In the genomic region with DNA sequence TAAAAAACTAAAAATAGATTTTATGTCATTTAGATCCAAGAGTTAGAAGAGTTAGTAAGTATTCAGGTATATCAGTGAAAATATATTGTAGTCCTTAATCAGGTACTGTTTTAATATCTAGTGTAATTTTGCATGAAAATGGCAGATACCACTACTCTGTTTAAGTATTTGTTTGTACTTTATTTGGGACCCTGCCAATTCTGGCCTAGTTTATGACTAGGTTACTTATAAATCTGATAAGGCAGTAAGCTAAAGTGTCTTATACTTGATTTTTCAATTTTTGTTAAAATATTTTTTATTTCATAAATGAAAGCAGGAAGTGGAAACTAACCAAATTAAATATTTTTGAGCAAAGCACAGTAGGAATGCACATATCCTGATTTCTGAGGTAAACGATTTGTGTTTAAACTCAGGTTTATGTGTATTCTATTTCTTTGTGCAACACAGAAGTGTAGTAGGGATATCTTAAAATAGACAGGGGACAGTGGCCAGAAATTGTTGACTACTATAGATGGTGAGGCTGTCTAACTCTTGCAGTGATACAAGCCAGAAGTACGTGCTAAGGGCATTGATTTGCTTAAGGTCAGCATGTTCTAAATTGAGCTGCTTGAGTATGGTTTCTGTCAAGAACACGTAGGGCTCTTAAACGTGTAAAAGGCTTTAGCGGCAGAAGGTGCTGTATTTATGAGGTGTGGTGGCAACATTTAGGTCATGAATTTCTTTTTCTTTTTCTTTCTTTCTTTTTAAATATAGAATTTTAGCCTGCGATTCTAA, we compare ENCODE assay signal across 10 cellular contexts. TPM values are rescaled to one million over a fixed set of nuclear protein-coding genes. Genes with fewer than 3 reads are reported as not detected.
DNase-seq lines count a peak whose midpoint lies in the region; ATAC-seq and TF ChIP-seq lines count a peak whose summit lies in the region.
"Had no signal": no experiment of that assay in that cellular context is flagged by ENCODE, and none has a peak within 500 bp of the region (broad histone marks: within the 10 kb centered on the region; RNA-seq: fewer than 3 reads in every experiment).

No MANE protein-coding gene starts in this region.

- H2BK15ac ChIP-seq in H9 (ENCODE audit: low read depth, low read length): no peak overlapping the region

- no peaks in the 10 kb centered on the region for H3K9me2 ChIP-seq in PC-3 (replicated peaks; ENCODE audit: low read length)

- H4K8ac ChIP-seq in H9 (replicated peaks; ENCODE audit: insufficient read length, low read depth, low read length): no peak overlapping the region

- H4K91ac ChIP-seq in H9 (ENCODE audit: insufficient read length, low read depth, low read length): no peak overlapping the region

- no peak overlapping the region for H3K14ac ChIP-seq in H9 (ENCODE audit: insufficient read depth, low read length)

- H3K23me2 ChIP-seq in H9 (ENCODE audit: insufficient read length, low read depth, low read length, poor library complexity, severe bottlenecking): no peaks in the 10 kb centered on the region

- H3K79me2 ChIP-seq in H9 (ENCODE audit: insufficient read depth, low read length) (no peaks in the 10 kb centered on the region), PC-3 (ENCODE audit: low read length) (peaks cover 55% of the 10 kb centered on the region)

- H4K20me1 ChIP-seq in H9 (ENCODE audit: control insufficient read depth, insufficient read depth, insufficient read length) (no peaks in the 10 kb centered on the region), PC-3 (ENCODE audit: low read length) (no peaks in the 10 kb centered on the region)

- H3K4me3 Mint-ChIP-seq in H9: no peak overlapping the region
- H3K4me3 Mint-ChIP-seq: neural crest cell; T-helper 2 cell treated with Interferon-gamma antibody and Interleukin-4, amounts not matched to agents 5 μg/mL and 100 μg/mL, for 36 hours had no signal

- H3K36me3 ChIP-seq in PC-3 (ENCODE audit: low read depth, low read length): no peaks in the 10 kb centered on the region; the same call in 1 of the 2 replicates
- no peaks in the 10 kb centered on the region for H3K36me3 ChIP-seq in adrenal gland (replicated peaks in 1 of 2)

- H2AK5ac ChIP-seq in H9 (ENCODE audit: insufficient read length, low read length): no peak overlapping the region

- no peak overlapping the region for H3T11ph ChIP-seq in H9 (ENCODE audit: low read length)

- peak; percentile 93 for ATAC-seq in GM18499 (IDR thresholded peaks at IDR 0.05; ENCODE audit: insufficient read depth, unreplicated experiment)
- no peak for ATAC-seq in PC-3

- H3K4me1 Mint-ChIP-seq in H9: no peaks in the 10 kb centered on the region

- H3K9me3 Mint-ChIP-seq in H9: no peaks in the 10 kb centered on the region
- H3K9me3 Mint-ChIP-seq: neural crest cell; T-helper 2 cell treated with Interferon-gamma antibody and Interleukin-4, amounts not matched to agents 5 μg/mL and 100 μg/mL, for 36 hours had no signal

- H3K23ac ChIP-seq in H9 (ENCODE audit: insufficient read length, low read depth, low read length): peak overlapping the region; percentile 91

- H3K27ac ChIP-seq in H9 (ENCODE audit: insufficient read length, low read depth, low read length) (no peak overlapping the region), PC-3 (ENCODE audit: low read length) (no peak overlapping the region), adrenal gland (peak overlapping the region in 1 of 5 donors; percentile 24)

- no peak overlapping the region for H3K4ac ChIP-seq in H9 (ENCODE audit: low read depth, low read length)

- H3K27me3 ChIP-seq in H9 (ENCODE audit: insufficient read depth, low read length) (no peaks in the 10 kb centered on the region), PC-3 (ENCODE audit: low read length) (no peaks in the 10 kb centered on the region), adrenal gland (no peaks in the 10 kb centered on the region)

- BruUV-seq in PC-3 (replicated peaks; lab: Mats Ljungman, UMichigan): no TSS peak

- TF ChIP-seq CTCF in H9 (conservative IDR thresholded peaks at IDR 0.05) (no peak), PC-3 (conservative IDR thresholded peaks at IDR 0.05; ENCODE audit: low read depth, low read length) (no peak), adrenal gland (IDR thresholded peaks at IDR 0.05) (no peak)

- H3K4me3 ChIP-seq in PC-3 (ENCODE audit: low read length): no peak overlapping the region
- H3K4me3 ChIP-seq in adrenal gland: no peak overlapping the region

- TF ChIP-seq POLR2A in adrenal gland (IDR thresholded peaks at IDR 0.05): no peak

- H3K27me3 Mint-ChIP-seq in H9 (ENCODE audit: low read depth): no peaks in the 10 kb centered on the region; the same call in 1 of the 2 replicates

- intact Hi-C loops in PC-3 (cut with micrococcal nuclease): no loop called here
- intact Hi-C loops in adrenal gland (cut with DNase I): no loop called here

- H3K4me2 ChIP-seq in H9 (ENCODE audit: insufficient read depth, insufficient read length, low read length): no peak overlapping the region
- H3K4me2 ChIP-seq in PC-3 (ENCODE audit: low read length): no peak overlapping the region

- H3K9ac ChIP-seq in H9 (ENCODE audit: extremely low read depth, insufficient read length, low read length) (no peak overlapping the region), PC-3 (ENCODE audit: low read length) (no peak overlapping the region)

- DNase-seq in H9 (no peak), PC-3 (peak; percentile 28), mucosa of gallbladder (ENCODE audit: low spot score) (peak; percentile 34), kidney glomerular epithelial cell (lab: John Stamatoyannopoulos, UW) (no peak), adrenal gland (no peak), RKO (ENCODE audit: low spot score) (no peak), OCI-M1 (lab: John Stamatoyannopoulos, UW) (no peak)

- no peaks in the 10 kb centered on the region for H3K79me1 ChIP-seq in H9 (ENCODE audit: insufficient read depth, low read depth, low read length, poor library complexity, severe bottlenecking)

- H2AFZ ChIP-seq in H9 (ENCODE audit: low read length) (no peak overlapping the region), PC-3 (ENCODE audit: low read length) (no peak overlapping the region)

- POLR2A ChIA-PET in PC-3 (lab: Charles Lee; ENCODE audit: unreplicated experiment): no interaction called here

- H3K9me3 ChIP-seq in H9 (ENCODE audit: control insufficient read depth, low read depth, low read length) (no peaks in the 10 kb centered on the region), PC-3 (ENCODE audit: low read length) (no peaks in the 10 kb centered on the region), adrenal gland (replicated peaks in 1 of 3) (no peaks in the 10 kb centered on the region)

- no peak overlapping the region for H2BK5ac ChIP-seq in H9 (ENCODE audit: insufficient read length, low read length)

- CTCF ChIA-PET in PC-3 (lab: Charles Lee): no interaction called here

- no peaks in the 10 kb centered on the region for H3F3A ChIP-seq in PC-3 (ENCODE audit: low read length, unreplicated experiment)

- no peaks in the 10 kb centered on the region for H3K4me1 ChIP-seq in H9 (ENCODE audit: insufficient read depth, low read length)
- H3K4me1 ChIP-seq in PC-3 (ENCODE audit: insufficient read depth, low read length): peaks cover 3% of the 10 kb centered on the region; the same call in 1 of the 2 replicates
- peaks cover 8 to 22% of the 10 kb centered on the region in 2 donors for H3K4me1 ChIP-seq in adrenal gland (replicated peaks in 1 of 2)

- H3K27ac Mint-ChIP-seq in H9: peak overlapping the region in 1 of 3 experiments; percentile 68; a peak in 1 of 7 replicates
- H3K27ac Mint-ChIP-seq: T-helper 2 cell treated with Interferon-gamma antibody and Interleukin-4, amounts not matched to agents 5 μg/mL and 100 μg/mL, for 36 hours had no signal

- no peak overlapping the region for H3K56ac ChIP-seq in H9 (ENCODE audit: insufficient read length, low read depth, low read length)

- no CpG with 5 or more reads among the region's 6 CpGs for WGBS in H9 (ENCODE audit: extremely low coverage, insufficient read length, low lambda C conversion rate)
- 28 to 38% (median 34%) methylated on average over 6 of the region's 6 CpGs for WGBS in adrenal gland, 4 donors

- no peak overlapping the region for H4K5ac ChIP-seq in H9 (ENCODE audit: insufficient read length, low read depth, low read length)

- H2BK120ac ChIP-seq in H9 (ENCODE audit: low read depth, low read length, poor library complexity, severe bottlenecking): no peak overlapping the region

- no peak overlapping the region for H2BK12ac ChIP-seq in H9 (ENCODE audit: insufficient read length, low read depth, low read length)

- H3K18ac ChIP-seq in H9 (ENCODE audit: insufficient read length, low read depth, low read length): no peak overlapping the region

- H2BK20ac ChIP-seq in H9 (ENCODE audit: low read depth, low read length, poor library complexity, severe bottlenecking): no peak overlapping the region

- H3K36me3 Mint-ChIP-seq in H9 (ENCODE audit: insufficient read depth in 1 of 3, low read depth in 3 of 3): peaks cover 4 to 15% (median 12%) of the 10 kb centered on the region in 3 experiments; a peak in 5 of 7 replicates

RNA-seq across cellular contexts. Expression of gene HIPK3, which starts 34.0 kb away (rescaled TPM):
- total RNA-seq in H9 (2021) (21.7 and 23.4 TPM in 2 replicates), PC-3 (2014; rRNA removed) (19.4 and 28.1 TPM in 2 replicates), mucosa of gallbladder (105 TPM), adrenal gland (100 to 1,000 TPM in 3 of 8 donors, 10 to 100 TPM in 5; 62.0 to 154 (median 92.0) TPM)
- polyA plus RNA-seq in adrenal gland: 10 to 100 TPM; 14.2 to 33.9 (median 14.5) TPM

Comparison
In these comparisons a context has a peak if more than half of its experiments do, and no peak if none do; other contexts are left out.
1. DNase-seq: peak in PC-3 (single experiment) and mucosa of gallbladder (single experiment); none in H9 (single experiment), kidney glomerular epithelial cell (single experiment), adrenal gland (0 of 7), RKO (single experiment) and OCI-M1 (single experiment).